Comparison of ENCODE assay signal across 8 cellular contexts in the genomic region with DNA sequence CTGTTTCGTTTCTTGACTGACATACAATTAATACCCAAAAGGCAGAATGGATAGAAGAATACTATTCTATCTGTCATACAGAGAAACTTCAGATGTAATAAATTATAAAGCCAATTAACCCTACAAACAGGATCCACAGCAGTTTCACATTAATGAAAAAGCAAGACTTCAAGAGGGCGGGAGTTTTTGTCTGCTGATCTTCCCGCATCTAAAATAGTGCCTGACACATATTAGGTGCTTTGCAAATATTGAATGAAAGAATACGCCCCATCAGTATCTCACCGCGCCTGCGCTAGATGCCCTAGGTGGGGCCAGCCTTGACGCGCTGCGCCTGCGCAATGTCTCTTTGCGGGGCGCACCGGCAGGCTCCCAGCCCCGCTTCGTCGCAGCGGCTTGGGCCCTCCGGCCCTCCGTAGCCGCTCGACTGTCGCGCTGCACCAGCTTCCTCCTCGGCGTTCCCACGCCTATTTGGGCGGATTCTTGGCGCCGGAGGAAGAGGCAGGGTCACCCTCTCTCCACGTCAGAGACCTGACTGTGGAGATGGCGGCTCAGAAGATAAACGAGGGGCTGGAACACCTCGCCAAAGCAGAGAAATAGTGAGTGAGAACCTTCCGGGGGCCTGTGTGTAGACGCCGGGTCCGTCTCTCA. TPM values are rescaled to one million over a fixed set of nuclear protein-coding genes. Genes with fewer than 3 reads are reported as not detected.
DNase-seq lines count a peak whose midpoint lies in the region; ATAC-seq and TF ChIP-seq lines count a peak whose summit lies in the region.

A gene (plus strand): TSS at position 465 of the 648 bp plus-strand sequence. CDS start 76 bp downstream, at position 541.

- H3K27me3 ChIP-seq in BLaER1 treated with 17β-estradiol and CSF1 and Interleukin-3, amounts not matched to agents 10 nM and 100 nM = no peaks in the 10 kb centered on the region
- H3K27me3 ChIP-seq in left lung = no peaks in the 10 kb centered on the region

- TF ChIP-seq CTCF in left lung (IDR thresholded peaks at IDR 0.05) = no peak

- H3K4me1 ChIP-seq in BLaER1 treated with 17β-estradiol and CSF1 and Interleukin-3, amounts not matched to agents 10 nM and 100 nM = peaks cover 23 to 51% (median 43%) of the 10 kb centered on the region in 10 experiments
- peaks cover 14 to 44% of the 10 kb centered on the region in 2 donors for H3K4me1 ChIP-seq in left lung

- H3K36me3 ChIP-seq in BLaER1 treated with 17β-estradiol and CSF1 and Interleukin-3, amounts not matched to agents 10 nM and 100 nM = peaks cover 0 to 5% (median 0%) of the 10 kb centered on the region in 11 experiments; a peak in 6 of 22 replicates
- no peaks in the 10 kb centered on the region for H3K36me3 ChIP-seq in left lung

- ATAC-seq in GM19328 (IDR thresholded peaks at IDR 0.05; ENCODE audit: unreplicated experiment) (peak; percentile 73), HG03520 (IDR thresholded peaks at IDR 0.05; ENCODE audit: unreplicated experiment) (peak; percentile 66), left lung (peak; percentile 95)

- peak within 1 kb of the TSS; percentile 39 to 82 (median 76); a peak in 21 of 22 replicates for H3K27ac ChIP-seq in BLaER1 treated with 17β-estradiol and CSF1 and Interleukin-3, amounts not matched to agents 10 nM and 100 nM
- H3K27ac ChIP-seq in left lung = peak within 1 kb of the TSS; percentile 94 to 97

- H3K4me3 ChIP-seq in BLaER1 treated with 17β-estradiol and CSF1 and Interleukin-3, amounts not matched to agents 10 nM and 100 nM = peak within 1 kb of the TSS; percentile 72 to 97 (median 92)
- H3K4me3 ChIP-seq in left lung = peak within 1 kb of the TSS; percentile 86 to 92

- DNase-seq in NCI-H748 treated with DMSO at 0.1 percent for 48 hours (lab: John Stamatoyannopoulos, UW) (peak; percentile 82), dermis blood vessel endothelial cell (peak; percentile 97), left lung (peak; percentile 93 to 97)
- peak; percentile 75 to 86 for DNase-seq in activated CD4-positive, alpha-beta T cell treated with anti-CD3 and anti-CD28 coated beads, Interleukin-2, amount 50 U/mL, for 24 hours (ENCODE audit: low read depth in 1 of 2, low spot score in 1 of 2)
- peak; percentile 79 to 84 for DNase-seq in stimulated activated CD4-positive, alpha-beta T cell treated with anti-CD3 and anti-CD28 coated beads, Interleukin-2, amount 100 ng/mL, for 48 hours

- peak within 1 kb of the TSS; percentile 73 to 88 (median 85) for H3K9ac ChIP-seq in BLaER1 treated with 17β-estradiol and CSF1 and Interleukin-3, amounts not matched to agents 10 nM and 100 nM

- H3K9me3 ChIP-seq in BLaER1 treated with 17β-estradiol and CSF1 and Interleukin-3, amounts not matched to agents 10 nM and 100 nM (replicated peaks in 1 of 11) = no peaks in the 10 kb centered on the region
- no peaks in the 10 kb centered on the region for H3K9me3 ChIP-seq in left lung

- intact Hi-C loops in left lung (cut with DNase I) = no loop called here

- H3K4me2 ChIP-seq in BLaER1 treated with 17β-estradiol and CSF1 and Interleukin-3, amounts not matched to agents 10 nM and 100 nM = peak within 1 kb of the TSS; percentile 83 to 97 (median 94)

- peaks cover 34 to 45% (median 44%) of the 10 kb centered on the region in 11 experiments for H4K20me1 ChIP-seq in BLaER1 treated with 17β-estradiol and CSF1 and Interleukin-3, amounts not matched to agents 10 nM and 100 nM

RNA-seq across cellular contexts. Expression of the gene that starts here (rescaled TPM):
- total RNA-seq in dermis blood vessel endothelial cell (43.6 and 44.4 TPM in 2 replicates), left lung (10 to 100 TPM; 26.8 to 37.7 TPM)

Comparison
In these comparisons a context has a peak if more than half of its experiments do, and no peak if none do; other contexts are left out.
1. Peak in every context shown above with its lines: DNase-seq, ATAC-seq, H3K4me3 ChIP-seq and H3K27ac ChIP-seq.